8 cellular contexts compared by ENCODE assay signal in the genomic region with DNA sequence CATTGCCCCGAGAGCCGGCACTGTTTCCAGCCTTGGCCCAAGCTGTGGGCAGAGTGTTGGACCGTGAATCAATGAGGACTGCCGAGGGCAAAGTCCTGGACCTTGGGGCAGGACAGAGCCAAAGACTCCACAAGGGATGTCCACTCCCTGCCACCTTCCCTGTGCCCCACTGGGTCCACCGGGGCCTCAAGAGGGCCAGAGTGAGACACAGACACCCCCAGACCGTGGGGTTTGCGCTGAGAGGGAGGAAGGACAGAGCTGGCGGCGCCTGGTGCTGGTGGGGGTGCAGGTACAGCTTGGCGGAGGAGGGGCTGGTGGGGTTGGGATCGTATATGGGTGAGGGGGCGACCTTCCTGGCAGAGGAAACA. TPM values are rescaled to one million over a fixed set of nuclear protein-coding genes. Genes with fewer than 3 reads are reported as not detected.
A peak's percentile ranks its signal among the peaks of the same experiment; 100 is the strongest.
DNase-seq lines count a peak whose midpoint lies in the region; ATAC-seq and TF ChIP-seq lines count a peak whose summit lies in the region.

No MANE protein-coding gene starts in this region.

- H3K27ac ChIP-seq in HL-60 (replicated peaks), result peak overlapping the region; percentile 88

- ATAC-seq in activated naive CD8-positive, alpha-beta T cell treated with anti-CD3 and anti-CD28 coated beads, Interleukin-2, amount 50 U/mL, for 24 hours, result no peak
- peak in 1 of 2 donors; percentile 9 for ATAC-seq in stimulated activated naive B cell treated with anti-CD40 and anti-IgM and Interleukin-4, amounts not matched to agents 10 μg/mL and 1 μg/mL and 100 μg/mL, for 72 hours (replicated peaks)
- ATAC-seq in GM18861 (IDR thresholded peaks at IDR 0.05; ENCODE audit: unreplicated experiment) (no peak), HG03571 (IDR thresholded peaks at IDR 0.05; ENCODE audit: unreplicated experiment) (no peak)

- H3K4me3 Mint-ChIP-seq in activated naive CD8-positive, alpha-beta T cell treated with anti-CD3 and anti-CD28 coated beads, Interleukin-2, amount 50 U/mL, for 24 hours, result peak overlapping the region; percentile 75
- peak overlapping the region; percentile 73 to 79 for H3K4me3 Mint-ChIP-seq in stimulated activated naive B cell treated with anti-CD40 and anti-IgM and Interleukin-4, amounts not matched to agents 10 μg/mL and 1 μg/mL and 100 μg/mL, for 72 hours

- no peaks in the 10 kb centered on the region for H3K9me3 Mint-ChIP-seq in activated naive CD8-positive, alpha-beta T cell treated with anti-CD3 and anti-CD28 coated beads, Interleukin-2, amount 50 U/mL, for 24 hours
- H3K9me3 Mint-ChIP-seq in stimulated activated naive B cell treated with anti-CD40 and anti-IgM and Interleukin-4, amounts not matched to agents 10 μg/mL and 1 μg/mL and 100 μg/mL, for 72 hours, result no peaks in the 10 kb centered on the region

- H3K27me3 ChIP-seq in HL-60 (ENCODE audit: insufficient read depth, poor library complexity, severe bottlenecking), result no peaks in the 10 kb centered on the region

- no peaks in the 10 kb centered on the region for H3K27me3 Mint-ChIP-seq in activated naive CD8-positive, alpha-beta T cell treated with anti-CD3 and anti-CD28 coated beads, Interleukin-2, amount 50 U/mL, for 24 hours
- H3K27me3 Mint-ChIP-seq in stimulated activated naive B cell treated with anti-CD40 and anti-IgM and Interleukin-4, amounts not matched to agents 10 μg/mL and 1 μg/mL and 100 μg/mL, for 72 hours, result no peaks in the 10 kb centered on the region

- H3K36me3 Mint-ChIP-seq in activated naive CD8-positive, alpha-beta T cell treated with anti-CD3 and anti-CD28 coated beads, Interleukin-2, amount 50 U/mL, for 24 hours (ENCODE audit: low read depth), result peaks cover 4% of the 10 kb centered on the region
- peaks cover 20 to 44% of the 10 kb centered on the region in 2 donors for H3K36me3 Mint-ChIP-seq in stimulated activated naive B cell treated with anti-CD40 and anti-IgM and Interleukin-4, amounts not matched to agents 10 μg/mL and 1 μg/mL and 100 μg/mL, for 72 hours

- no peak for TF ChIP-seq CTCF in HL-60 (IDR thresholded peaks at IDR 0.05; ENCODE audit: insufficient read depth, low read length)

- H3K4me1 Mint-ChIP-seq in activated naive CD8-positive, alpha-beta T cell treated with anti-CD3 and anti-CD28 coated beads, Interleukin-2, amount 50 U/mL, for 24 hours, result peaks cover 27% of the 10 kb centered on the region
- H3K4me1 Mint-ChIP-seq in stimulated activated naive B cell treated with anti-CD40 and anti-IgM and Interleukin-4, amounts not matched to agents 10 μg/mL and 1 μg/mL and 100 μg/mL, for 72 hours, result peaks cover 38 to 79% of the 10 kb centered on the region in 2 donors

- peaks cover 2% of the 10 kb centered on the region for H3K9me3 ChIP-seq in iPS-18c (ENCODE audit: control insufficient read depth, insufficient read depth, low read length)

- peak overlapping the region; percentile 37 for H3K27ac Mint-ChIP-seq in activated naive CD8-positive, alpha-beta T cell treated with anti-CD3 and anti-CD28 coated beads, Interleukin-2, amount 50 U/mL, for 24 hours
- H3K27ac Mint-ChIP-seq in stimulated activated naive B cell treated with anti-CD40 and anti-IgM and Interleukin-4, amounts not matched to agents 10 μg/mL and 1 μg/mL and 100 μg/mL, for 72 hours, result peak overlapping the region; percentile 86

- H3K4me3 ChIP-seq in HL-60 (replicated peaks; ENCODE audit: insufficient read depth, low read length) (no peak overlapping the region; the same call in 1 of the 2 replicates), iPS-18c (ENCODE audit: insufficient read depth, low read depth, low read length) (peak overlapping the region; percentile 81)

- DNase-seq in HL-60 (ENCODE audit: low read depth in 1 of 2, low spot score in 1 of 2), result no peak
- DNase-seq in activated naive CD8-positive, alpha-beta T cell treated with anti-CD3 and anti-CD28 coated beads, Interleukin-2, amount 50 U/mL, for 24 hours, result no peak
- DNase-seq in stimulated activated naive B cell treated with anti-CD40 and anti-IgM and Interleukin-4, amounts not matched to agents 10 μg/mL and 1 μg/mL and 100 μg/mL, for 72 hours, result no peak
- no peak for DNase-seq in occipital lobe (lab: John Stamatoyannopoulos, UW)
- no peak for DNase-seq in NCI-H2107 (lab: John Stamatoyannopoulos, UW)

RNA-seq across cellular contexts. Expression of a gene that starts 11.8 kb away (rescaled TPM):
- 5.0 TPM for total RNA-seq in occipital lobe

RNA-seq across cellular contexts. Expression of a gene that starts 22.6 kb away (rescaled TPM):
- total RNA-seq in occipital lobe, result 0.47 TPM

RNA-seq across cellular contexts. Expression of a gene that starts 43.6 kb away (rescaled TPM):
- 43.5 TPM for total RNA-seq in occipital lobe
